Comparison of ENCODE assay signal across 10 cellular contexts in genomic region chr4:42671431-42672194, GRCh38. TPM values are rescaled to one million over a fixed set of nuclear protein-coding genes. Genes with fewer than 3 reads are reported as not detected.
DNase-seq lines count a peak whose midpoint lies in the region; ATAC-seq lines count a peak whose summit lies in the region.
"Had no signal": no experiment of that assay in that cellular context is flagged by ENCODE, and none has a peak within 500 bp of the region (broad histone marks: within the 10 kb centered on the region; RNA-seq: fewer than 3 reads in every experiment).

No MANE protein-coding gene starts in this region.

- no peaks in the 10 kb centered on the region for H3K27me3 ChIP-seq in thymus (ENCODE audit: control insufficient read depth, insufficient read depth)

- peak; percentile 95 for ATAC-seq in activated CD8-positive, alpha-beta memory T cell treated with anti-CD3 and anti-CD28 coated beads, Interleukin-2, amount 10 ng/mL, durations not matched to agents 7 days and 5 days
- ATAC-seq in HG03159 (IDR thresholded peaks at IDR 0.05; ENCODE audit: unreplicated experiment) (peak; percentile 95), Right ventricle myocardium superior (ENCODE audit: poor library complexity) (no peak)

- peaks cover 3% of the 10 kb centered on the region for H3K9me3 Mint-ChIP-seq in activated CD8-positive, alpha-beta memory T cell treated with anti-CD3 and anti-CD28 coated beads, Interleukin-2, amount 10 ng/mL, durations not matched to agents 7 days and 5 days (ENCODE audit: low read depth)

- H3K27ac Mint-ChIP-seq in activated CD8-positive, alpha-beta memory T cell treated with anti-CD3 and anti-CD28 coated beads, Interleukin-2, amount 10 ng/mL, durations not matched to agents 7 days and 5 days, result peak overlapping the region; percentile 94

- peak; percentile 87 for DNase-seq in activated CD8-positive, alpha-beta memory T cell treated with anti-CD3 and anti-CD28 coated beads, Interleukin-2, amount 10 ng/mL, durations not matched to agents 7 days and 5 days
- no peak for DNase-seq in activated CD8-positive, alpha-beta memory T cell treated with anti-CD3 and anti-CD28 coated beads for 24 hours
- DNase-seq in activated T-helper 1 cell treated with Interleukin-2 at 50 U/mL for 16 hours (ENCODE audit: low read depth) (peak; percentile 12), NCI-H2171 (lab: John Stamatoyannopoulos, UW) (no peak), Right ventricle myocardium superior (no peak), SHP77 treated with DMSO at 0.1 percent for 48 hours (lab: John Stamatoyannopoulos, UW) (no peak)
- DNase-seq: NCI-H524 treated with DMSO at 0.1 percent for 48 hours had no signal

- H3K9me3 ChIP-seq in thymus (ENCODE audit: control insufficient read depth), result no peaks in the 10 kb centered on the region

- H3K4me1 ChIP-seq in thymus (ENCODE audit: control insufficient read depth, insufficient read depth, low read length), result peaks cover 5% of the 10 kb centered on the region

- peak overlapping the region; percentile 90 for H3K27ac ChIP-seq in thymus (ENCODE audit: low read depth)
- H3K27ac ChIP-seq: skin epidermis had no signal

- H3K4me1 Mint-ChIP-seq in activated CD8-positive, alpha-beta memory T cell treated with anti-CD3 and anti-CD28 coated beads, Interleukin-2, amount 10 ng/mL, durations not matched to agents 7 days and 5 days, result peaks cover 50% of the 10 kb centered on the region

- WGBS in thymus, result 11% methylated on average over 4 of the region's 4 CpGs

- H3K36me3 ChIP-seq in thymus (ENCODE audit: control insufficient read depth, insufficient read depth), result no peaks in the 10 kb centered on the region

- H3K4me3 ChIP-seq in thymus (ENCODE audit: low read length), result no peak overlapping the region
- H3K4me3 ChIP-seq: skin epidermis had no signal

- H3K36me3 Mint-ChIP-seq in activated CD8-positive, alpha-beta memory T cell treated with anti-CD3 and anti-CD28 coated beads, Interleukin-2, amount 10 ng/mL, durations not matched to agents 7 days and 5 days, result peaks cover 16% of the 10 kb centered on the region

- no peaks in the 10 kb centered on the region for H3K27me3 Mint-ChIP-seq in activated CD8-positive, alpha-beta memory T cell treated with anti-CD3 and anti-CD28 coated beads, Interleukin-2, amount 10 ng/mL, durations not matched to agents 7 days and 5 days

- CTCF ChIA-PET in activated CD8-positive, alpha-beta memory T cell treated with anti-CD3 and anti-CD28 coated beads, Interleukin-2, amount 10 ng/mL, durations not matched to agents 7 days and 5 days (lab: Charles Lee), result interaction anchor here (1.1 to 4.5 kb wide), 5 partner anchors 9 to 28 kb away, joined by 3 to 24 read pairs (median 4); partner anchors contain the start of gene ATP8A1

- intact Hi-C loops in Right ventricle myocardium superior (cut with DNase I), result no loop called here

- H3K4me3 Mint-ChIP-seq in activated CD8-positive, alpha-beta memory T cell treated with anti-CD3 and anti-CD28 coated beads, Interleukin-2, amount 10 ng/mL, durations not matched to agents 7 days and 5 days, result peak overlapping the region; percentile 58

RNA-seq across cellular contexts. Expression of gene ATP8A1, which starts 14.7 kb away (rescaled TPM):
- total RNA-seq in activated CD8-positive, alpha-beta memory T cell treated with anti-CD3 and anti-CD28 coated beads, Interleukin-2, amount 10 ng/mL, durations not matched to agents 7 days and 5 days, result 10 to 100 TPM; 31.3 to 43.8 TPM
- polyA plus RNA-seq in thymus, result 30.9 TPM
- 19.3 TPM for total RNA-seq in Right ventricle myocardium superior

Comparison
In these comparisons a context has a peak if more than half of its experiments do, and no peak if none do; other contexts are left out.
1. DNase-seq: peak in activated CD8-positive, alpha-beta memory T cell treated with anti-CD3 and anti-CD28 coated beads, Interleukin-2, amount 10 ng/mL, durations not matched to agents 7 days and 5 days (single experiment) and activated T-helper 1 cell treated with Interleukin-2 at 50 U/mL for 16 hours (single experiment); none in activated CD8-positive, alpha-beta memory T cell treated with anti-CD3 and anti-CD28 coated beads for 24 hours (single experiment), NCI-H2171 (single experiment), Right ventricle myocardium superior (single experiment) and SHP77 treated with DMSO at 0.1 percent for 48 hours (single experiment).